8 cellular contexts compared by ENCODE assay signal in genomic region chr12:25194211-25194610, GRCh38. TPM values are rescaled to one million over a fixed set of nuclear protein-coding genes. Genes with fewer than 3 reads are reported as not detected.
A peak's percentile ranks its signal among the peaks of the same experiment; 100 is the strongest.
DNase-seq lines count a peak whose midpoint lies in the region; ATAC-seq and TF ChIP-seq lines count a peak whose summit lies in the region.

No MANE protein-coding gene starts in this region.

- no peak for TF ChIP-seq CTCF in CD14-positive monocyte (IDR thresholded peaks at IDR 0.05)
- TF ChIP-seq CTCF in LNCaP clone FGC (IDR thresholded peaks at IDR 0.05; ENCODE audit: control insufficient read depth, extremely low read depth, insufficient read depth) = no peak
- TF ChIP-seq CTCF in chondrocyte (IDR thresholded peaks at IDR 0.05) = no peak
- no peak for TF ChIP-seq CTCF in neural crest cell (conservative IDR thresholded peaks at IDR 0.05)
- no peak for TF ChIP-seq CTCF in WERI-Rb-1 (IDR thresholded peaks at IDR 0.05; ENCODE audit: low read depth, low read length)

- H3K9me3 ChIP-seq in WERI-Rb-1 (ENCODE audit: severe bottlenecking) = no peaks in the 10 kb centered on the region

- intact Hi-C loops in CD14-positive monocyte (cut with micrococcal nuclease) = loop anchor here in 1 of 2 donors (10.0 kb wide), 1 partner anchor 51 kb away; no protein-coding TSS in a partner anchor

- DNase-seq in CD14-positive monocyte (ENCODE audit: low spot score) (no peak), LNCaP clone FGC (ENCODE audit: low read depth) (no peak), chondrocyte (ENCODE audit: low spot score) (no peak), neural crest cell (ENCODE audit: low read depth, low spot score) (no peak), HEK293T (ENCODE audit: extremely low spot score) (no peak), WERI-Rb-1 (no peak)
- DNase-seq in activated CD8-positive, alpha-beta memory T cell treated with anti-CD3 and anti-CD28 coated beads, Interleukin-2, amount 50 U/mL, for 4 hours = no peak

- H3K4me1 Mint-ChIP-seq in CD14-positive monocyte (peaks cover 24% of the 10 kb centered on the region), chondrocyte (ENCODE audit: low read depth) (peaks cover 23% of the 10 kb centered on the region), neural crest cell (peaks cover 20% of the 10 kb centered on the region)

- H3K4me3 ChIP-seq in LNCaP clone FGC (ENCODE audit: low read depth, low read length) (peak overlapping the region; percentile 95), WERI-Rb-1 (ENCODE audit: low read depth, low read length) (no peak overlapping the region)

- no peaks in the 10 kb centered on the region for H3K27me3 ChIP-seq in WERI-Rb-1 (ENCODE audit: insufficient read depth, low read depth, severe bottlenecking)

- POLR2A ChIA-PET in HEK293T (lab: Yijun Ruan, JAX) = no interaction called here

- H3K36me3 Mint-ChIP-seq in CD14-positive monocyte (peaks cover 0 to 2% of the 10 kb centered on the region in 2 donors), chondrocyte (ENCODE audit: low read depth) (no peaks in the 10 kb centered on the region), neural crest cell (ENCODE audit: low read depth) (no peaks in the 10 kb centered on the region)

- H3K27ac Mint-ChIP-seq in CD14-positive monocyte (peak overlapping the region in 5 of 7 donors; percentile 57 to 99 (median 96)), chondrocyte (ENCODE audit: unreplicated experiment) (no peak overlapping the region), neural crest cell (ENCODE audit: unreplicated experiment) (no peak overlapping the region)

- no peaks in the 10 kb centered on the region for H3K36me3 ChIP-seq in WERI-Rb-1

- CTCF ChIA-PET in HEK293T (lab: Yijun Ruan, JAX) = interaction anchor here (1.1 kb wide), 1 partner anchor 39 kb away, joined by 3 read pairs; no protein-coding TSS in a partner anchor

- H3K9me3 Mint-ChIP-seq in CD14-positive monocyte (peaks cover 0 to 1% (median 0%) of the 10 kb centered on the region in 7 donors), chondrocyte (ENCODE audit: low read depth) (no peaks in the 10 kb centered on the region), neural crest cell (no peaks in the 10 kb centered on the region)

- no peak overlapping the region for H3K27ac ChIP-seq in WERI-Rb-1

- ATAC-seq in esophagus mucosa = no peak

- H3K27me3 Mint-ChIP-seq in CD14-positive monocyte (ENCODE audit: low read depth in 3 of 3) (peaks cover 0 to 2% (median 1%) of the 10 kb centered on the region in 3 donors), chondrocyte (ENCODE audit: low read depth) (no peaks in the 10 kb centered on the region), neural crest cell (ENCODE audit: low read depth) (no peaks in the 10 kb centered on the region)

- no peak overlapping the region for H3K4me3 Mint-ChIP-seq in CD14-positive monocyte
- peak overlapping the region; percentile 94 for H3K4me3 Mint-ChIP-seq in chondrocyte (ENCODE audit: unreplicated experiment)
- H3K4me3 Mint-ChIP-seq in neural crest cell = peak overlapping the region; percentile 97

TF ChIP-seq in HEK293T, 16 proteins besides CTCF, POLR2A, EP300 and RAD21:
- no peak for TF ChIP-seq ARNT (IDR thresholded peaks at IDR 0.05)
- TF ChIP-seq SUZ12 (IDR thresholded peaks at IDR 0.05) = no peak
- no peak for TF ChIP-seq PKNOX1 (IDR thresholded peaks at IDR 0.05)
- no peak for TF ChIP-seq SP1 (IDR thresholded peaks at IDR 0.05)
- no peak for TF ChIP-seq ZNF384 (IDR thresholded peaks at IDR 0.05)
- TF ChIP-seq LEF1 (IDR thresholded peaks at IDR 0.05; ENCODE audit: borderline replicate concordance) = no peak
- TF ChIP-seq TARDBP (IDR thresholded peaks at IDR 0.05) = no peak
- no peak for TF ChIP-seq FOXM1 (IDR thresholded peaks at IDR 0.05; ENCODE audit: borderline replicate concordance)
- TF ChIP-seq FOXK2 (IDR thresholded peaks at IDR 0.05) = no peak
- no peak for TF ChIP-seq FOXA1 (IDR thresholded peaks at IDR 0.05)
- TF ChIP-seq BHLHE40 (IDR thresholded peaks at IDR 0.05; ENCODE audit: borderline replicate concordance) = no peak
- no peak for TF ChIP-seq HDGF (IDR thresholded peaks at IDR 0.05; ENCODE audit: borderline replicate concordance)
- TF ChIP-seq NFRKB (IDR thresholded peaks at IDR 0.05) = no peak
- no peak for TF ChIP-seq ELF4 (IDR thresholded peaks at IDR 0.05)
- no peak for TF ChIP-seq L3MBTL2 (conservative IDR thresholded peaks at IDR 0.05)
- TF ChIP-seq CTBP1 (IDR thresholded peaks at IDR 0.05; ENCODE audit: borderline replicate concordance) = no peak
TF ChIP-seq in HEK293T: peak in this region for 0.

RNA-seq across cellular contexts. Expression of gene DNAI7, which starts 0.7 kb away (rescaled TPM):
- polyA plus RNA-seq in CD14-positive monocyte = not detected
- total RNA-seq in chondrocyte (0.44 TPM in 1 of 3 replicates, not detected in the others), neural crest cell (0.37 and 0.77 TPM in 2 replicates), esophagus mucosa (not detected)

RNA-seq across cellular contexts. Expression of gene ETFRF1, which starts 0.8 kb away (rescaled TPM):
- 10 to 100 TPM; 16.0 to 28.9 TPM for polyA plus RNA-seq in CD14-positive monocyte
- 9.9 to 19.5 TPM (median 10.8 TPM) in 3 replicates for total RNA-seq in chondrocyte
- 13.4 and 14.1 TPM in 2 replicates for total RNA-seq in neural crest cell
- 13.1 TPM for total RNA-seq in esophagus mucosa

RNA-seq across cellular contexts. Expression of gene KRAS, which starts 56.5 kb away (rescaled TPM):
- polyA plus RNA-seq in CD14-positive monocyte = 10 to 100 TPM; 33.0 to 37.4 TPM
- total RNA-seq in chondrocyte = 27.5 to 31.7 TPM (median 31.5 TPM) in 3 replicates
- total RNA-seq in neural crest cell = 30.5 and 31.2 TPM in 2 replicates
- 26.7 TPM for total RNA-seq in esophagus mucosa

Comparison
In these comparisons a context has a peak if more than half of its experiments do, and no peak if none do; other contexts are left out.
1. H3K27ac Mint-ChIP-seq: peak in CD14-positive monocyte (5 of 7); none in chondrocyte (single experiment) and neural crest cell (single experiment).
2. H3K4me3 Mint-ChIP-seq: peak in chondrocyte (single experiment) and neural crest cell (single experiment); none in CD14-positive monocyte (0 of 2).